20 cellular contexts compared by ENCODE assay signal in genomic region chr22:50323900-50324299, GRCh38. TPM values are rescaled to one million over a fixed set of nuclear protein-coding genes. Genes with fewer than 3 reads are reported as not detected.
DNase-seq lines count a peak whose midpoint lies in the region; ATAC-seq, FAIRE-seq and TF ChIP-seq lines count a peak whose summit lies in the region.
"Had no signal": no experiment of that assay in that cellular context is flagged by ENCODE, and none has a peak within 500 bp of the region (broad histone marks: within the 10 kb centered on the region; RNA-seq: fewer than 3 reads in every experiment).

No MANE protein-coding gene starts in this region.

- H3K4me2 ChIP-seq in HepG2 (ENCODE audit: low read depth, low read length), result no peak overlapping the region
- H3K4me2 ChIP-seq: GM23338 had no signal

- no peaks in the 10 kb centered on the region for H3K9me3 ChIP-seq in HepG2 (ENCODE audit: low read length)
- H3K9me3 ChIP-seq in right lobe of liver, result no peaks in the 10 kb centered on the region
- no peaks in the 10 kb centered on the region for H3K9me3 ChIP-seq in suprapubic skin

- 100% methylated on average over 5 of the region's 5 CpGs for WGBS in HepG2 (ENCODE audit: low lambda C conversion rate)
- WGBS in right lobe of liver (ENCODE audit: insufficient coverage, low coverage, low lambda C conversion rate, missing lambda C conversion rate), result 100% methylated on average over 2 of the region's 5 CpGs
- 98% methylated on average over 5 of the region's 5 CpGs for WGBS in suprapubic skin

- TF ChIP-seq POLR2A in HepG2 (IDR thresholded peaks at IDR 0.05; ENCODE audit: insufficient read depth in 1 of 2, low read depth in 2 of 2, low read length in 2 of 2), result no peak
- no peak for TF ChIP-seq POLR2A in right lobe of liver (IDR thresholded peaks at IDR 0.05)
- TF ChIP-seq POLR2A in suprapubic skin (IDR thresholded peaks at IDR 0.05), result no peak

- H3K36me3 ChIP-seq in HepG2 (replicated peaks in 1 of 2; ENCODE audit: control insufficient read depth in 1 of 2, insufficient read depth in 2 of 2, low read length in 2 of 2), result no peaks in the 10 kb centered on the region
- H3K36me3 ChIP-seq in right lobe of liver, result no peaks in the 10 kb centered on the region
- H3K36me3 ChIP-seq in suprapubic skin, result no peaks in the 10 kb centered on the region

- in situ Hi-C loops in HepG2 (cut with HindIII; ENCODE audit: extremely low pct_ligation_motif_present, low pct_unique_long_range_greater_than_20kb), result no loop called here

- no TSS peak for BruUV-seq in HepG2 (replicated peaks; lab: Mats Ljungman, UMichigan)

- TF ChIP-seq CTCF in HepG2 (CRISPR knock-in tag; IDR thresholded peaks at IDR 0.05) (no peak), right lobe of liver (IDR thresholded peaks at IDR 0.05) (no peak), GM20000 (IDR thresholded peaks at IDR 0.05; ENCODE audit: extremely low read depth, missing control alignments) (no peak), coronary artery (IDR thresholded peaks at IDR 0.05) (no peak), suprapubic skin (IDR thresholded peaks at IDR 0.05) (no peak)

- H3K4me3 ChIP-seq in HepG2 (replicated peaks in 1 of 3; ENCODE audit: insufficient read depth in 1 of 3, low read depth in 2 of 3, low read length in 3 of 3) (no peak overlapping the region), right lobe of liver (no peak overlapping the region), coronary artery (no peak overlapping the region), suprapubic skin (no peak overlapping the region)
- H3K4me3 ChIP-seq: GM23338 had no signal

- no peaks in the 10 kb centered on the region for H3K79me2 ChIP-seq in HepG2 (ENCODE audit: insufficient read depth, low read length)

- H3K9ac ChIP-seq in HepG2 (ENCODE audit: insufficient read depth, low read depth, low read length), result no peak overlapping the region

- TF ChIP-seq EP300 in HepG2 (IDR thresholded peaks at IDR 0.05; ENCODE audit: low read depth in 2 of 2, low read length in 2 of 2), result no peak
- no peak for TF ChIP-seq EP300 in HepG2 (CRISPR knock-in tag; IDR thresholded peaks at IDR 0.05; ENCODE audit: borderline replicate concordance)
- no peak for TF ChIP-seq EP300 in suprapubic skin (IDR thresholded peaks at IDR 0.05)

- CTCF ChIA-PET in HepG2 (lab: Yijun Ruan, JAX; ENCODE audit: low intra/inter-chr PET ratio, low total read pairs), result no interaction called here

- intact Hi-C loops in HepG2 (cut with micrococcal nuclease; ENCODE audit: unreplicated experiment) (loop anchor here (2.0 kb wide), 1 partner anchor 15 kb away; no protein-coding TSS in a partner anchor), right lobe of liver (cut with DNase I) (loop anchor here in 1 of 2 donors (10.0 kb wide), 1 partner anchor 49 kb away; the partner anchor contains the start of gene MAPK11)

- TF ChIP-seq RAD21 in HepG2 (CRISPR knock-in tag; IDR thresholded peaks at IDR 0.05), result no peak

- peaks cover 80% of the 10 kb centered on the region for H3K4me1 ChIP-seq in HepG2 (ENCODE audit: insufficient read depth, low read length)
- peaks cover 0 to 12% (median 4%) of the 10 kb centered on the region in 4 donors for H3K4me1 ChIP-seq in right lobe of liver
- H3K4me1 ChIP-seq in suprapubic skin, result peaks cover 21% of the 10 kb centered on the region

- FAIRE-seq in HepG2 (lab: Jason Lieb, UNC), result no peak
- FAIRE-seq: GM19239, H54, HTR-8/SVneo had no signal

- no peaks in the 10 kb centered on the region for H4K20me1 ChIP-seq in HepG2 (ENCODE audit: insufficient read depth, low read length)

- POLR2A ChIA-PET in HepG2 (lab: Yijun Ruan, JAX), result interaction anchor here (1.2 to 3.8 kb wide), 3 partner anchors 14 to 30 kb away, joined by 3 to 18 read pairs (median 8); no protein-coding TSS in a partner anchor

- H3K27ac ChIP-seq in HepG2 (ENCODE audit: extremely low read length, insufficient read depth, low read length) (no peak overlapping the region), right lobe of liver (no peak overlapping the region), coronary artery (no peak overlapping the region), suprapubic skin (no peak overlapping the region)
- H3K27ac ChIP-seq: C4-2B had no signal

- ATAC-seq in HepG2 (no peak), right lobe of liver (no peak), HG03139 (IDR thresholded peaks at IDR 0.05; ENCODE audit: unreplicated experiment) (no peak)
- ATAC-seq: GM23338, HCT116 had no signal

- no peak for DNase-seq in HepG2 (ENCODE audit: low spot score)
- no peak for DNase-seq in right lobe of liver
- DNase-seq in GM20000 (ENCODE audit: low spot score), result peak; percentile 6
- DNase-seq in iPS-NIHi11 (ENCODE audit: low spot score), result peak; percentile 0
- no peak for DNase-seq in coronary artery (ENCODE audit: low spot score)
- no peak for DNase-seq in stimulated activated CD4-positive, alpha-beta T cell treated with anti-CD3 and anti-CD28 coated beads, Interleukin-12 subunit alpha, Interleukin-12 subunit beta, amount 100 ng/mL, for 4 hours
- no peak for DNase-seq in suprapubic skin (ENCODE audit: low spot score in 2 of 2)
- DNase-seq: CD4-positive, alpha-beta T cell; DMS153; DMS79; GDM1; HFFc6; KG1 had no signal

- no peaks in the 10 kb centered on the region; a peak in 2 of 5 replicates for H3K27me3 ChIP-seq in HepG2 (ENCODE audit: control insufficient read depth in 1 of 2, insufficient read depth in 2 of 2, low read length in 2 of 2)
- no peaks in the 10 kb centered on the region for H3K27me3 ChIP-seq in right lobe of liver
- no peaks in the 10 kb centered on the region for H3K27me3 ChIP-seq in suprapubic skin

- H2AFZ ChIP-seq in HepG2 (ENCODE audit: low read length), result no peak overlapping the region
- H2AFZ ChIP-seq: GM23338 had no signal

RNA-seq across cellular contexts. Expression of gene DENND6B, which starts 2.9 kb away (rescaled TPM):
- total RNA-seq in HepG2 (2016; rRNA removed; fragmentation: Illumina TruSeq; extraction: Trizol) (0.84 and 0.95 TPM in 2 replicates), right lobe of liver (1 to 10 TPM in 5 of 6 experiments, under 1 TPM in 1; 0.98 to 4.1 (median 1.9) TPM), suprapubic skin (1 to 10 TPM; 3.3 to 5.4 (median 3.4) TPM)
- total RNA-seq in HepG2 (2016; cell fraction: cytosol; rRNA removed; fragmentation: Illumina TruSeq; extraction: Trizol; ENCODE audit: low read depth), result 0.30 and 0.44 TPM in 2 replicates
- total RNA-seq in HepG2 (2016; cell fraction: insoluble cytoplasmic fraction; rRNA removed; fragmentation: Illumina TruSeq; extraction: Trizol), result 0.22 and 0.65 TPM in 2 replicates
- total RNA-seq in HepG2 (2016; cell fraction: membrane; rRNA removed; fragmentation: Illumina TruSeq; extraction: Trizol), result 0.52 and 0.90 TPM in 2 replicates
- 0.90 and 1.1 TPM in 2 replicates for total RNA-seq in HepG2 (2016; cell fraction: nucleus; rRNA removed; fragmentation: Illumina TruSeq; extraction: Trizol)
- 3.8 and 4.2 TPM in 2 replicates for polyA plus RNA-seq in HepG2 (2011; rRNA removed)
- polyA plus RNA-seq in HepG2 (2011; cell fraction: cytosol; rRNA removed), result 1.8 TPM in 2 replicates
- polyA plus RNA-seq in HepG2 (2011; cell fraction: nucleus; rRNA removed), result 33.7 and 41.4 TPM in 2 replicates
- polyA plus RNA-seq in HepG2 (2012), result 2.5 and 2.6 TPM in 2 replicates
- 0.33 and 0.71 TPM in 2 replicates for polyA plus RNA-seq in HepG2 (2016; cell fraction: cytosol; fragmentation: Illumina TruSeq; extraction: Trizol; ENCODE audit: low read depth)
- polyA plus RNA-seq in HepG2 (2016; cell fraction: insoluble cytoplasmic fraction; fragmentation: Illumina TruSeq; extraction: Trizol; ENCODE audit: low read depth), result 0.74 and 0.86 TPM in 2 replicates
- 0.63 and 1.2 TPM in 2 replicates for polyA plus RNA-seq in HepG2 (2016; cell fraction: membrane; fragmentation: Illumina TruSeq; extraction: Trizol; ENCODE audit: low read depth)
- polyA plus RNA-seq in HepG2 (2016; cell fraction: nucleus; fragmentation: Illumina TruSeq; extraction: Trizol; ENCODE audit: insufficient read depth, low read depth), result 4.0 and 5.3 TPM in 2 replicates
- polyA minus RNA-seq in HepG2 (2011; rRNA and poly(A)+ RNA removed; ENCODE audit: low replicate concordance), result 0.58 and 2.9 TPM in 2 replicates
- 1.3 TPM in 2 replicates for polyA minus RNA-seq in HepG2 (2011; cell fraction: cytosol; rRNA and poly(A)+ RNA removed)
- 2.6 and 3.3 TPM in 2 replicates for polyA minus RNA-seq in HepG2 (2011; cell fraction: nucleus; rRNA and poly(A)+ RNA removed)

RNA-seq across cellular contexts. Expression of gene PLXNB2, which starts 16.5 kb away (rescaled TPM):
- 19.3 and 32.6 TPM in 2 replicates for total RNA-seq in HepG2 (2016; rRNA removed; fragmentation: Illumina TruSeq; extraction: Trizol)
- total RNA-seq in HepG2 (2016; cell fraction: cytosol; rRNA removed; fragmentation: Illumina TruSeq; extraction: Trizol; ENCODE audit: low read depth), result 4.6 and 4.9 TPM in 2 replicates
- 16.8 and 32.7 TPM in 2 replicates for total RNA-seq in HepG2 (2016; cell fraction: insoluble cytoplasmic fraction; rRNA removed; fragmentation: Illumina TruSeq; extraction: Trizol)
- total RNA-seq in HepG2 (2016; cell fraction: membrane; rRNA removed; fragmentation: Illumina TruSeq; extraction: Trizol), result 13.7 and 15.6 TPM in 2 replicates
- 43.2 and 57.8 TPM in 2 replicates for total RNA-seq in HepG2 (2016; cell fraction: nucleus; rRNA removed; fragmentation: Illumina TruSeq; extraction: Trizol)
- polyA plus RNA-seq in HepG2 (2011; rRNA removed), result 68.9 and 79.4 TPM in 2 replicates
- 46.5 and 75.4 TPM in 2 replicates for polyA plus RNA-seq in HepG2 (2011; cell fraction: cytosol; rRNA removed)
- polyA plus RNA-seq in HepG2 (2011; cell fraction: nucleus; rRNA removed), result 265 and 413 TPM in 2 replicates
- 53.9 and 72.9 TPM in 2 replicates for polyA plus RNA-seq in HepG2 (2012)
- 5.5 and 6.2 TPM in 2 replicates for polyA plus RNA-seq in HepG2 (2016; cell fraction: cytosol; fragmentation: Illumina TruSeq; extraction: Trizol; ENCODE audit: low read depth)
- 16.2 and 23.0 TPM in 2 replicates for polyA plus RNA-seq in HepG2 (2016; cell fraction: insoluble cytoplasmic fraction; fragmentation: Illumina TruSeq; extraction: Trizol; ENCODE audit: low read depth)
- 10.1 and 11.9 TPM in 2 replicates for polyA plus RNA-seq in HepG2 (2016; cell fraction: membrane; fragmentation: Illumina TruSeq; extraction: Trizol; ENCODE audit: low read depth)
- polyA plus RNA-seq in HepG2 (2016; cell fraction: nucleus; fragmentation: Illumina TruSeq; extraction: Trizol; ENCODE audit: insufficient read depth, low read depth), result 148 and 155 TPM in 2 replicates
- polyA minus RNA-seq in HepG2 (2011; rRNA and poly(A)+ RNA removed; ENCODE audit: low replicate concordance), result 61.5 and 149 TPM in 2 replicates
- 76.6 and 89.8 TPM in 2 replicates for polyA minus RNA-seq in HepG2 (2011; cell fraction: cytosol; rRNA and poly(A)+ RNA removed)
- polyA minus RNA-seq in HepG2 (2011; cell fraction: nucleus; rRNA and poly(A)+ RNA removed), result 57.9 and 61.3 TPM in 2 replicates
- total RNA-seq in right lobe of liver, result 100 to 1,000 TPM; 154 to 181 (median 161) TPM
- 100 to 1,000 TPM; 117 to 231 (median 192) TPM for total RNA-seq in suprapubic skin

RNA-seq across cellular contexts. Expression of gene PPP6R2, which starts 19.2 kb away (rescaled TPM):
- total RNA-seq in HepG2 (2016; rRNA removed; fragmentation: Illumina TruSeq; extraction: Trizol), result 36.1 and 55.0 TPM in 2 replicates
- total RNA-seq in HepG2 (2016; cell fraction: cytosol; rRNA removed; fragmentation: Illumina TruSeq; extraction: Trizol; ENCODE audit: low read depth), result 13.5 and 14.8 TPM in 2 replicates
- 33.5 and 56.7 TPM in 2 replicates for total RNA-seq in HepG2 (2016; cell fraction: insoluble cytoplasmic fraction; rRNA removed; fragmentation: Illumina TruSeq; extraction: Trizol)
- 26.4 and 27.2 TPM in 2 replicates for total RNA-seq in HepG2 (2016; cell fraction: membrane; rRNA removed; fragmentation: Illumina TruSeq; extraction: Trizol)
- 53.7 and 65.8 TPM in 2 replicates for total RNA-seq in HepG2 (2016; cell fraction: nucleus; rRNA removed; fragmentation: Illumina TruSeq; extraction: Trizol)
- polyA plus RNA-seq in HepG2 (2011; rRNA removed), result 102 and 112 TPM in 2 replicates
- polyA plus RNA-seq in HepG2 (2011; cell fraction: cytosol; rRNA removed), result 56.6 and 76.3 TPM in 2 replicates
- 458 and 611 TPM in 2 replicates for polyA plus RNA-seq in HepG2 (2011; cell fraction: nucleus; rRNA removed)
- 58.5 and 66.4 TPM in 2 replicates for polyA plus RNA-seq in HepG2 (2012)
- polyA plus RNA-seq in HepG2 (2016; cell fraction: cytosol; fragmentation: Illumina TruSeq; extraction: Trizol; ENCODE audit: low read depth), result 6.8 and 7.7 TPM in 2 replicates
- 26.5 and 32.8 TPM in 2 replicates for polyA plus RNA-seq in HepG2 (2016; cell fraction: insoluble cytoplasmic fraction; fragmentation: Illumina TruSeq; extraction: Trizol; ENCODE audit: low read depth)
- 17.1 and 18.2 TPM in 2 replicates for polyA plus RNA-seq in HepG2 (2016; cell fraction: membrane; fragmentation: Illumina TruSeq; extraction: Trizol; ENCODE audit: low read depth)
- 172 and 175 TPM in 2 replicates for polyA plus RNA-seq in HepG2 (2016; cell fraction: nucleus; fragmentation: Illumina TruSeq; extraction: Trizol; ENCODE audit: insufficient read depth, low read depth)
- 25.0 and 101 TPM in 2 replicates for polyA minus RNA-seq in HepG2 (2011; rRNA and poly(A)+ RNA removed; ENCODE audit: low replicate concordance)
- 29.8 and 30.8 TPM in 2 replicates for polyA minus RNA-seq in HepG2 (2011; cell fraction: cytosol; rRNA and poly(A)+ RNA removed)
- 84.9 and 89.9 TPM in 2 replicates for polyA minus RNA-seq in HepG2 (2011; cell fraction: nucleus; rRNA and poly(A)+ RNA removed)
- 10 to 100 TPM; 38.3 to 80.3 (median 54.4) TPM for total RNA-seq in right lobe of liver
- total RNA-seq in suprapubic skin, result 10 to 100 TPM; 46.7 to 70.3 (median 64.6) TPM

RNA-seq across cellular contexts. Expression of gene MAPK11, which starts 53.7 kb away (rescaled TPM):
- 0.15 TPM in 1 of 2 replicates, not detected in the other for total RNA-seq in HepG2 (2016; rRNA removed; fragmentation: Illumina TruSeq; extraction: Trizol)
- not detected in 2 replicates for total RNA-seq in HepG2 (2016; cell fraction: cytosol; rRNA removed; fragmentation: Illumina TruSeq; extraction: Trizol; ENCODE audit: low read depth)
- total RNA-seq in HepG2 (2016; cell fraction: insoluble cytoplasmic fraction; rRNA removed; fragmentation: Illumina TruSeq; extraction: Trizol), result 0.12 and 0.15 TPM in 2 replicates
- 0.10 and 0.19 TPM in 2 replicates for total RNA-seq in HepG2 (2016; cell fraction: membrane; rRNA removed; fragmentation: Illumina TruSeq; extraction: Trizol)
- 0.28 TPM in 1 of 2 replicates, not detected in the other for total RNA-seq in HepG2 (2016; cell fraction: nucleus; rRNA removed; fragmentation: Illumina TruSeq; extraction: Trizol)
- 0.17 and 0.46 TPM in 2 replicates for polyA plus RNA-seq in HepG2 (2011; rRNA removed)
- 0.13 and 0.19 TPM in 2 replicates for polyA plus RNA-seq in HepG2 (2011; cell fraction: cytosol; rRNA removed)
- polyA plus RNA-seq in HepG2 (2011; cell fraction: nucleus; rRNA removed), result 1.9 TPM in 2 replicates
- 0.21 TPM in 1 of 2 replicates, not detected in the other for polyA plus RNA-seq in HepG2 (2012)
- polyA plus RNA-seq in HepG2 (2016; cell fraction: cytosol; fragmentation: Illumina TruSeq; extraction: Trizol; ENCODE audit: low read depth), result 0.05 and 0.07 TPM in 2 replicates
- 0.19 and 0.24 TPM in 2 replicates for polyA plus RNA-seq in HepG2 (2016; cell fraction: insoluble cytoplasmic fraction; fragmentation: Illumina TruSeq; extraction: Trizol; ENCODE audit: low read depth)
- 0.13 TPM in 1 of 2 replicates, not detected in the other for polyA plus RNA-seq in HepG2 (2016; cell fraction: membrane; fragmentation: Illumina TruSeq; extraction: Trizol; ENCODE audit: low read depth)
- polyA plus RNA-seq in HepG2 (2016; cell fraction: nucleus; fragmentation: Illumina TruSeq; extraction: Trizol; ENCODE audit: insufficient read depth, low read depth), result 0.25 and 0.37 TPM in 2 replicates
- polyA minus RNA-seq in HepG2 (2011; rRNA and poly(A)+ RNA removed; ENCODE audit: low replicate concordance), result 0.58 and 0.94 TPM in 2 replicates
- polyA minus RNA-seq in HepG2 (2011; cell fraction: cytosol; rRNA and poly(A)+ RNA removed), result not detected in 2 replicates
- polyA minus RNA-seq in HepG2 (2011; cell fraction: nucleus; rRNA and poly(A)+ RNA removed), result 0.13 TPM in 1 of 2 replicates, not detected in the other
- total RNA-seq in right lobe of liver, result 1 to 10 TPM; 1.7 to 6.4 (median 2.5) TPM
- 1 to 10 TPM; 3.8 to 5.8 (median 4.5) TPM for total RNA-seq in suprapubic skin

Comparison
In these comparisons a context has a peak if more than half of its experiments do, and no peak if none do; other contexts are left out.
1. DNase-seq: peak in GM20000 (single experiment) and iPS-NIHi11 (single experiment); none in HepG2 (single experiment), right lobe of liver (0 of 3), coronary artery (single experiment), stimulated activated CD4-positive, alpha-beta T cell treated with anti-CD3 and anti-CD28 coated beads, Interleukin-12 subunit alpha, Interleukin-12 subunit beta, amount 100 ng/mL, for 4 hours (single experiment) and suprapubic skin (0 of 2).